ENCODE assay signal across 19 cellular contexts in genomic region chr9:91572811-91573210, GRCh38.
DNase-seq lines count a peak whose midpoint lies in the region; ATAC-seq and TF ChIP-seq lines count a peak whose summit lies in the region.
"Had no signal": no experiment of that assay in that cellular context is flagged by ENCODE, and none has a peak within 500 bp of the region (broad histone marks: within the 10 kb centered on the region; RNA-seq: fewer than 3 reads in every experiment).

No MANE protein-coding gene starts in this region.

- H3K27ac Mint-ChIP-seq in GM23338 (no peak overlapping the region), progenitor cell of endocrine pancreas (peak overlapping the region; percentile 8), immature natural killer cell (no peak overlapping the region)

- no peak for TF ChIP-seq POLR2A in gastrocnemius medialis (IDR thresholded peaks at IDR 0.05)

- in situ Hi-C loops in gastrocnemius medialis (cut with MboI; ENCODE audit: low sequenced_read_pairs in 4 of 4): no loop called here

- H3K36me3 Mint-ChIP-seq in GM23338 (ENCODE audit: low read depth) (no peaks in the 10 kb centered on the region; the same call in 2 of the 3 replicates), progenitor cell of endocrine pancreas (ENCODE audit: insufficient read depth) (no peaks in the 10 kb centered on the region), immature natural killer cell (no peaks in the 10 kb centered on the region)

- H3K4me1 Mint-ChIP-seq in GM23338 (peaks cover 28% of the 10 kb centered on the region), progenitor cell of endocrine pancreas (ENCODE audit: low read depth) (peaks cover 17% of the 10 kb centered on the region), immature natural killer cell (no peaks in the 10 kb centered on the region)

- H3K4me3 Mint-ChIP-seq in GM23338: no peak overlapping the region
- no peak overlapping the region for H3K4me3 Mint-ChIP-seq in progenitor cell of endocrine pancreas (ENCODE audit: low read depth)
- no peak overlapping the region for H3K4me3 Mint-ChIP-seq in immature natural killer cell

- no peaks in the 10 kb centered on the region for H3K9me3 ChIP-seq in gastrocnemius medialis
- H3K9me3 ChIP-seq: MG63, SJSA1 had no signal

- H3K36me3 ChIP-seq in GM23338 (ENCODE audit: insufficient read depth) (no peaks in the 10 kb centered on the region), gastrocnemius medialis (no peaks in the 10 kb centered on the region)
- H3K36me3 ChIP-seq: MG63, SJSA1 had no signal

- no peak for DNase-seq in GM23338 (ENCODE audit: low spot score)
- DNase-seq in NCI-H82 treated with DMSO at 0.1 percent for 48 hours (lab: John Stamatoyannopoulos, UW; ENCODE audit: unreplicated experiment): peak; percentile 0
- peak; percentile 33 for DNase-seq in epithelial cell of esophagus (ENCODE audit: low read depth)
- no peak for DNase-seq in progenitor cell of endocrine pancreas (ENCODE audit: low spot score, unreplicated experiment)
- no peak for DNase-seq in immature natural killer cell
- DNase-seq in gastrocnemius medialis: no peak
- DNase-seq: Calu3; DMS79 treated with DMSO at 0.1 percent for 48 hours; GOT3; HCEC 1CT; KBM-7; MG63; NCI-H1694 treated with DMSO at 0.1 percent for 48 hours; NCI-H2227 treated with DMSO at 0.1 percent for 48 hours; NK-92 treated with Interleukin-12 subunit alpha and Interleukin-12 subunit beta, amount 100 ng/mL, for 24 hours; Right ventricle myocardium superior; RPMI8226 had no signal

- peaks cover 7% of the 10 kb centered on the region; the same call in 1 of the 2 replicates for H3K4me1 ChIP-seq in GM23338 (ENCODE audit: insufficient read depth)
- H3K4me1 ChIP-seq in gastrocnemius medialis: no peaks in the 10 kb centered on the region

- no peaks in the 10 kb centered on the region for H3K79me2 ChIP-seq in GM23338 (replicated peaks; ENCODE audit: insufficient read depth)

- no peak overlapping the region for H3K27ac ChIP-seq in GM23338 (ENCODE audit: low read depth)
- no peak overlapping the region for H3K27ac ChIP-seq in gastrocnemius medialis
- H3K27ac ChIP-seq: SJSA1 had no signal

- intact Hi-C loops in gastrocnemius medialis (cut with DNase I; ENCODE audit: low total_unique reads): no loop called here

- H2AFZ ChIP-seq in GM23338: peak overlapping the region; percentile 80

- no peaks in the 10 kb centered on the region for H4K20me1 ChIP-seq in GM23338 (replicated peaks; ENCODE audit: insufficient read depth)

- H3K4me3 ChIP-seq in GM23338 (no peak overlapping the region), epithelial cell of esophagus (ENCODE audit: low read length) (no peak overlapping the region), gastrocnemius medialis (no peak overlapping the region)
- H3K4me3 ChIP-seq: MG63, SJSA1 had no signal

- H3K9me2 ChIP-seq in GM23338 (ENCODE audit: insufficient read depth): peaks cover 18% of the 10 kb centered on the region

- H3K9me3 Mint-ChIP-seq in GM23338: peaks cover 12% of the 10 kb centered on the region; the same call in 2 of the 3 replicates
- H3K9me3 Mint-ChIP-seq in progenitor cell of endocrine pancreas (ENCODE audit: low read depth): peaks cover 8% of the 10 kb centered on the region
- no peaks in the 10 kb centered on the region for H3K9me3 Mint-ChIP-seq in immature natural killer cell

- ATAC-seq in GM23338 (no peak), GM19452 (IDR thresholded peaks at IDR 0.05; ENCODE audit: unreplicated experiment) (no peak), gastrocnemius medialis (no peak)

- H3K27me3 Mint-ChIP-seq in GM23338 (ENCODE audit: insufficient read depth, low read depth, poor library complexity): peaks cover 9% of the 10 kb centered on the region
- peaks cover 17% of the 10 kb centered on the region for H3K27me3 Mint-ChIP-seq in progenitor cell of endocrine pancreas
- peaks cover 0 to 9% (median 7%) of the 10 kb centered on the region in 3 donors for H3K27me3 Mint-ChIP-seq in immature natural killer cell (ENCODE audit: low read depth in 3 of 3)

- no peak overlapping the region for H3K4me2 ChIP-seq in GM23338

- H3F3A ChIP-seq in GM23338 (replicated peaks; ENCODE audit: low read depth): no peaks in the 10 kb centered on the region

- H3K27me3 ChIP-seq in GM23338 (ENCODE audit: insufficient read depth): no peaks in the 10 kb centered on the region
- H3K27me3 ChIP-seq in gastrocnemius medialis: no peaks in the 10 kb centered on the region
- H3K27me3 ChIP-seq: MG63, SJSA1 had no signal

- TF ChIP-seq CTCF in GM23338 (conservative IDR thresholded peaks at IDR 0.05; ENCODE audit: low read depth in 2 of 2) (no peak), epithelial cell of esophagus (IDR thresholded peaks at IDR 0.05; ENCODE audit: insufficient read depth, low read depth, low read length, missing control alignments) (no peak), progenitor cell of endocrine pancreas (IDR thresholded peaks at IDR 0.05; ENCODE audit: unreplicated experiment) (no peak), gastrocnemius medialis (IDR thresholded peaks at IDR 0.05 in 4 of 5, conservative IDR thresholded peaks at IDR 0.05 in 1 of 5) (no peak)

TF ChIP-seq in GM23338, 12 proteins besides CTCF, POLR2A, EP300 and RAD21 (continues in another document):
- no peak for TF ChIP-seq ZNF331 (CRISPR knock-in tag; IDR thresholded peaks at IDR 0.05; ENCODE audit: low read depth)
- TF ChIP-seq CREB1 (CRISPR knock-in tag; IDR thresholded peaks at IDR 0.05; ENCODE audit: low read depth): no peak
- TF ChIP-seq JUNB (IDR thresholded peaks at IDR 0.05; ENCODE audit: unreplicated experiment): no peak
- no peak for TF ChIP-seq REST (IDR thresholded peaks at IDR 0.05; ENCODE audit: unreplicated experiment)
- no peak for TF ChIP-seq NANOG (IDR thresholded peaks at IDR 0.05; ENCODE audit: borderline replicate concordance)
- TF ChIP-seq ZNF114 (CRISPR knock-in tag; IDR thresholded peaks at IDR 0.05): no peak
- TF ChIP-seq EZH2phosphoT487 (IDR thresholded peaks at IDR 0.05; ENCODE audit: unreplicated experiment): no peak
- TF ChIP-seq STAT1 (IDR thresholded peaks at IDR 0.05; ENCODE audit: unreplicated experiment): no peak
- TF ChIP-seq EZH2 (IDR thresholded peaks at IDR 0.05; ENCODE audit: low read depth, unreplicated experiment): no peak
- no peak for TF ChIP-seq POLR2AphosphoS5 (IDR thresholded peaks at IDR 0.05; ENCODE audit: low read depth)
- TF ChIP-seq ETS1 (IDR thresholded peaks at IDR 0.05): no peak

Comparison
In these comparisons a context has a peak if more than half of its experiments do, and no peak if none do; other contexts are left out.
1. DNase-seq: peak in NCI-H82 treated with DMSO at 0.1 percent for 48 hours (single experiment) and epithelial cell of esophagus (single experiment); none in GM23338 (single experiment), progenitor cell of endocrine pancreas (single experiment), immature natural killer cell (0 of 3) and gastrocnemius medialis (0 of 2).